ENCODE assay signal across 11 cellular contexts in the genomic region with DNA sequence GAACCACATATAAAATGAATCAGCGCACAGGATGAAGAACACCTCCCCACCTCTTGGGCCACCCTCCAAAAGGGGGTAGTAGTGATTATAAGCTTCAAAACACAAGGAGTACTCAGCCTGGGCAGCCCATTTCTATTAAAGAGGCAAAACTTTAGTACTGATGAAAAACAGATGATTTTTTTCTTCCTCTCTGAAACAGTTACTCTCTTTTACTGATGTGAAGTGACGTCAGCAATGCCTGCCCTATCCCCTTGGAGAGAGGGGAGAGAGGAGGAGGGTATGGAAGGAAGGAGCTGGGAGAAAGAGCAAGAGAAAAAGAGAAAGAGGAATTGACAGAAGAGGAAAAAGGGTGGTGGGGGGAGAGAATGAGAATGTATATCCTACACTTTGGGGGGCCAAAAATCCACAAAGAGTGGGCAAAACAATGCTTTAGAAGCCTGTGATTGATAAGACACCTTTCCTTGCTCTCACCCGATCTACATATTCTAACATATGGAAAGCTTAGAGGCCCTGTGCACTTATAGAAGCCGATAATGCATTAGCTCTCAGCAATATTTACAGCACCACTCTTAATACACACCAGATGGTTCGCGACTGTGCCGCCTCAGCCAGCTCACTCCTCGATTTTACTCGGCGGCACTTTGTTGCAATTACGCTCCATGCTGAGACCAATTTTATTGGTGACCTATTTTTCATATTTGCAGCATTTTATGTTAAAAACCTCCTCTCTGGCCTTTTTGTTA. TPM values are rescaled to one million over a fixed set of nuclear protein-coding genes. Genes with fewer than 3 reads are reported as not detected.
DNase-seq lines count a peak whose midpoint lies in the region; ATAC-seq and TF ChIP-seq lines count a peak whose summit lies in the region.
"Had no signal": no experiment of that assay in that cellular context is flagged by ENCODE, and none has a peak within 500 bp of the region (broad histone marks: within the 10 kb centered on the region; RNA-seq: fewer than 3 reads in every experiment).

No MANE protein-coding gene starts in this region.

- TF ChIP-seq EP300 in neural cell (conservative IDR thresholded peaks at IDR 0.05; ENCODE audit: poor library complexity, severe bottlenecking) = no peak

- H3K9ac ChIP-seq in neural cell (ENCODE audit: low read length) = no peak overlapping the region

- no peak overlapping the region for H3K4me3 ChIP-seq in neural cell (ENCODE audit: low read length)

- H3K9me2 ChIP-seq in neural cell (ENCODE audit: insufficient read depth, low read length) = no peaks in the 10 kb centered on the region

- H3K79me2 ChIP-seq in neural cell (replicated peaks; ENCODE audit: insufficient read depth, low read length) = no peaks in the 10 kb centered on the region

- H2AFZ ChIP-seq in neural cell (ENCODE audit: low read depth, low read length) = no peak overlapping the region

- H3K27ac ChIP-seq in cingulate gyrus (ENCODE audit: low read depth, low read length) = peak overlapping the region; percentile 1
- no peak overlapping the region for H3K27ac ChIP-seq in neural cell (ENCODE audit: low read length)

- no peaks in the 10 kb centered on the region for H4K20me1 ChIP-seq in neural cell (ENCODE audit: insufficient read depth)

- peaks cover 100% of the 10 kb centered on the region for H3K27me3 ChIP-seq in neural cell (ENCODE audit: insufficient read depth, low read depth, low read length)

- H3F3A ChIP-seq in neural cell (ENCODE audit: insufficient read depth, low read length, poor library complexity, severe bottlenecking) = no peaks in the 10 kb centered on the region

- H3K4me2 ChIP-seq in neural cell (ENCODE audit: low read length) = no peak overlapping the region

- no peak for ATAC-seq in HG03097 (IDR thresholded peaks at IDR 0.05; ENCODE audit: low FRiP score, unreplicated experiment)
- no peak for ATAC-seq in GM21529 (IDR thresholded peaks at IDR 0.05; ENCODE audit: unreplicated experiment)

- TF ChIP-seq RAD21 in neural cell (conservative IDR thresholded peaks at IDR 0.05) = no peak

- TF ChIP-seq CTCF in neural cell (IDR thresholded peaks at IDR 0.05; ENCODE audit: poor library complexity, severe bottlenecking) = no peak

- peak; percentile 80 for DNase-seq in DMS114 treated with DMSO at 0.1 percent for 48 hours (lab: John Stamatoyannopoulos, UW; ENCODE audit: unreplicated experiment)
- DNase-seq in NCI-H1694 (lab: John Stamatoyannopoulos, UW) = peak; percentile 59
- no peak for DNase-seq in NAMALWA (ENCODE audit: low spot score)
- no peak for DNase-seq in globus pallidus (ENCODE audit: low spot score)
- DNase-seq: mammary epithelial cell, NCI-H1048, OCI-M1 had no signal

- H3K9me3 ChIP-seq in neural cell (ENCODE audit: low read length) = no peaks in the 10 kb centered on the region

- H3K36me3 ChIP-seq in neural cell (ENCODE audit: insufficient read depth, low read length) = no peaks in the 10 kb centered on the region

TF ChIP-seq in neural cell, 6 proteins besides CTCF, POLR2A, EP300 and RAD21:
- TF ChIP-seq MXI1 (conservative IDR thresholded peaks at IDR 0.05; ENCODE audit: poor library complexity, severe bottlenecking) = no peak
- TF ChIP-seq, protein P1, sequence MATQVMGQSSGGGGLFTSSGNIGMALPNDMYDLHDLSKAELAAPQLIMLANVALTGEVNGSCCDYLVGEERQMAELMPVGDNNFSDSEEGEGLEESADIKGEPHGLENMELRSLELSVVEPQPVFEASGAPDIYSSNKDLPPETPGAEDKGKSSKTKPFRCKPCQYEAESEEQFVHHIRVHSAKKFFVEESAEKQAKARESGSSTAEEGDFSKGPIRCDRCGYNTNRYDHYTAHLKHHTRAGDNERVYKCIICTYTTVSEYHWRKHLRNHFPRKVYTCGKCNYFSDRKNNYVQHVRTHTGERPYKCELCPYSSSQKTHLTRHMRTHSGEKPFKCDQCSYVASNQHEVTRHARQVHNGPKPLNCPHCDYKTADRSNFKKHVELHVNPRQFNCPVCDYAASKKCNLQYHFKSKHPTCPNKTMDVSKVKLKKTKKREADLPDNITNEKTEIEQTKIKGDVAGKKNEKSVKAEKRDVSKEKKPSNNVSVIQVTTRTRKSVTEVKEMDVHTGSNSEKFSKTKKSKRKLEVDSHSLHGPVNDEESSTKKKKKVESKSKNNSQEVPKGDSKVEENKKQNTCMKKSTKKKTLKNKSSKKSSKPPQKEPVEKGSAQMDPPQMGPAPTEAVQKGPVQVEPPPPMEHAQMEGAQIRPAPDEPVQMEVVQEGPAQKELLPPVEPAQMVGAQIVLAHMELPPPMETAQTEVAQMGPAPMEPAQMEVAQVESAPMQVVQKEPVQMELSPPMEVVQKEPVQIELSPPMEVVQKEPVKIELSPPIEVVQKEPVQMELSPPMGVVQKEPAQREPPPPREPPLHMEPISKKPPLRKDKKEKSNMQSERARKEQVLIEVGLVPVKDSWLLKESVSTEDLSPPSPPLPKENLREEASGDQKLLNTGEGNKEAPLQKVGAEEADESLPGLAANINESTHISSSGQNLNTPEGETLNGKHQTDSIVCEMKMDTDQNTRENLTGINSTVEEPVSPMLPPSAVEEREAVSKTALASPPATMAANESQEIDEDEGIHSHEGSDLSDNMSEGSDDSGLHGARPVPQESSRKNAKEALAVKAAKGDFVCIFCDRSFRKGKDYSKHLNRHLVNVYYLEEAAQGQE (IDR thresholded peaks at IDR 0.05; ENCODE audit: borderline replicate concordance) = no peak
- no peak for TF ChIP-seq POLR2AphosphoS5 (IDR thresholded peaks at IDR 0.05)
- no peak for TF ChIP-seq SMC3 (conservative IDR thresholded peaks at IDR 0.05; ENCODE audit: poor library complexity)
- TF ChIP-seq TAF1 (IDR thresholded peaks at IDR 0.05; ENCODE audit: low read depth) = no peak
- peak; percentile 63 for TF ChIP-seq EZH2 (IDR thresholded peaks at IDR 0.05; ENCODE audit: borderline replicate concordance, insufficient read depth, low read length, poor library complexity, severe bottlenecking)

RNA-seq across cellular contexts. Expression of gene NR2F1, which starts 18.6 kb away (rescaled TPM):
- 2.1 and 2.3 TPM in 2 replicates for polyA plus RNA-seq in neural cell
- 1.7 and 1.9 TPM in 2 replicates for polyA minus RNA-seq in neural cell

RNA-seq across cellular contexts. Expression of gene NR2F1-AS1, which starts 20.6 kb away (rescaled TPM):
- 0.24 and 0.42 TPM in 2 replicates for polyA plus RNA-seq in neural cell
- polyA minus RNA-seq in neural cell = 0.97 and 2.0 TPM in 2 replicates

Comparison
In these comparisons a context has a peak if more than half of its experiments do, and no peak if none do; other contexts are left out.
1. DNase-seq: peak in DMS114 treated with DMSO at 0.1 percent for 48 hours (single experiment) and NCI-H1694 (single experiment); none in NAMALWA (single experiment) and globus pallidus (single experiment).